27 cellular contexts compared by ENCODE assay signal in the genomic region with DNA sequence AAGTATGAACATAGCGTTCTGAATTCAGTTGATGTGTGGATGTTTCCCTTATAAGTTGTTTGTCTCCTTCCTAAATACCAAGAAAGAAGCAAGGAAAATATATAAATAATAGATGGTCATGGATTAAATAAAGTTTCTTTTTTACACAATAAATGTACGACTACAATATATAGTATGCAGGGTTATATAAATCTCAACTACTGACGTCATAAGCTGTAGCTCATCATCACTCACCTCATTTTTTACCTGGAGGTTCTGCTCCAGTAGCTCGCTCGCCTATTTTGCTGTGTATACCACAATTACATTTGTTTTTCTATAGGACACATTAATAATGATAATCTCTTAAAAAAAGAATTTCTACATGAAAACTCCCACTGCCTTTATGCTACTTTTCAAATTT.
"Had no signal": no experiment of that assay in that cellular context is flagged by ENCODE, and none has a peak within 500 bp of the region (broad histone marks: within the 10 kb centered on the region; RNA-seq: fewer than 3 reads in every experiment).

No MANE protein-coding gene starts in this region.

- H3K36me3 ChIP-seq: stomach, suprapubic skin, thoracic aorta, thyroid gland, tibial artery, tibial nerve, transverse colon, upper lobe of left lung, upper lobe of right lung, uterus, vagina had no signal

- DNase-seq: stimulated activated CD4-positive, alpha-beta T cell treated with anti-CD3 and anti-CD28 coated beads, Interleukin-2, amount 100 ng/mL, for 48 hours; stimulated activated CD4-positive, alpha-beta T cell treated with anti-CD3 and anti-CD28 coated beads, Interleukin-4, amount 100 ng/mL, for 1 hour; stimulated activated CD4-positive, alpha-beta T cell treated with anti-CD3 and anti-CD28 coated beads, Interleukin-4, amount 100 ng/mL, for 24 hours; stimulated activated CD4-positive, alpha-beta T cell treated with anti-CD3 and anti-CD28 coated beads, Interleukin-4, amount 100 ng/mL, for 4 hours; stimulated activated CD8-positive, alpha-beta memory T cell treated with anti-CD3 and anti-CD28 coated beads, Interleukin-4, amount 100 ng/mL, for 48 hours; stimulated activated naive B cell treated with anti-CD40 and anti-IgM and Interleukin-4, amounts not matched to agents 10 μg/mL and 1 μg/mL and 100 μg/mL, for 72 hours; stimulated activated naive CD4-positive, alpha-beta T cell; stimulated activated naive CD4-positive, alpha-beta T cell treated with Interleukin-2 at 50 U/mL for 16 hours; stimulated activated naive CD8-positive, alpha-beta T cell treated with anti-CD3 and anti-CD28 coated beads, Interleukin-15, amount 100 ng/mL, for 72 hours; stimulated activated naive CD8-positive, alpha-beta T cell treated with anti-CD3 and anti-CD28 coated beads, Interleukin-15, Interleukin-2, amounts not matched to agents 100 U/mL and 50 U/mL, for 24 hours; stomach; substantia nigra; testis; thyroid gland; tibial artery; transverse colon; trophoblast cell; upper lobe of left lung; upper lobe of right lung; uterus had no signal

- ATAC-seq: stimulated activated effector memory CD8-positive, alpha-beta T cell treated with anti-CD3 and anti-CD28 coated beads, Interleukin-12 subunit alpha, Interleukin-12 subunit beta, amount 100 ng/mL, for 72 hours; stimulated activated memory B cell treated with anti-CD40 and anti-IgM and Interleukin-4, amounts not matched to agents 10 μg/mL and 1 μg/mL and 100 μg/mL, for 72 hours; stimulated activated naive B cell treated with anti-CD40 and anti-IgM and Interleukin-4, amounts not matched to agents 10 μg/mL and 1 μg/mL and 100 μg/mL, for 72 hours; stimulated activated naive CD8-positive, alpha-beta T cell treated with anti-CD3 and anti-CD28 coated beads, Interleukin-15, amount 100 ng/mL, for 72 hours; stimulated activated naive CD8-positive, alpha-beta T cell treated with anti-CD3 and anti-CD28 coated beads, Interleukin-15, Interleukin-2, amounts not matched to agents 100 U/mL and 50 U/mL, for 24 hours; upper lobe of right lung had no signal

- FAIRE-seq: urothelium cell line had no signal

- H3K4me3 ChIP-seq: stomach, suprapubic skin, testis, thoracic aorta, thyroid gland, tibial artery, tibial nerve, transverse colon, upper lobe of left lung, upper lobe of right lung, uterus, vagina had no signal

- H3K27ac ChIP-seq: stomach, suprapubic skin, testis, thoracic aorta, thyroid gland, tibial artery, tibial nerve, transverse colon, upper lobe of left lung, upper lobe of right lung, uterus, vagina had no signal

- H3K27me3 ChIP-seq: stomach, suprapubic skin, testis, thyroid gland, tibial artery, tibial nerve, transverse colon, upper lobe of left lung, upper lobe of right lung, uterus, vagina had no signal

- H3K9me3 ChIP-seq: stomach, suprapubic skin, testis, thoracic aorta, thyroid gland, tibial artery, tibial nerve, transverse colon, upper lobe of left lung, upper lobe of right lung, uterus, vagina had no signal

- H3K4me1 ChIP-seq: stomach, suprapubic skin, testis, tibial artery, tibial nerve, transverse colon, upper lobe of left lung, upper lobe of right lung, uterus, vagina had no signal
